Comparison of ENCODE assay signal across 9 cellular contexts in genomic region chr12:126910570-126910969, GRCh38.
"Had no signal": no experiment of that assay in that cellular context is flagged by ENCODE, and none has a peak within 500 bp of the region (broad histone marks: within the 10 kb centered on the region; RNA-seq: fewer than 3 reads in every experiment).

No MANE protein-coding gene starts in this region.

- H3K9ac ChIP-seq: KMS-11 had no signal

- FAIRE-seq: H1, H54, HTR-8/SVneo had no signal

- H3K4me1 Mint-ChIP-seq: GM23338 had no signal

- ATAC-seq: GM23338 had no signal

- H3K27ac Mint-ChIP-seq: GM23338 had no signal

- H3K9me3 Mint-ChIP-seq: H9 had no signal

- H2AFZ ChIP-seq: GM23338 had no signal

- H3K4me3 ChIP-seq: GM23338 had no signal

- DNase-seq: H9, HCEC 1CT, IMR-90, KBM-7 had no signal

- H3K4me2 ChIP-seq: GM23338, KMS-11 had no signal

- H3K27ac ChIP-seq: KMS-11 had no signal

- H3K4me3 Mint-ChIP-seq: GM23338, H9 had no signal
